Comparison of ENCODE assay signal across 1 cellular context in the genomic region with DNA sequence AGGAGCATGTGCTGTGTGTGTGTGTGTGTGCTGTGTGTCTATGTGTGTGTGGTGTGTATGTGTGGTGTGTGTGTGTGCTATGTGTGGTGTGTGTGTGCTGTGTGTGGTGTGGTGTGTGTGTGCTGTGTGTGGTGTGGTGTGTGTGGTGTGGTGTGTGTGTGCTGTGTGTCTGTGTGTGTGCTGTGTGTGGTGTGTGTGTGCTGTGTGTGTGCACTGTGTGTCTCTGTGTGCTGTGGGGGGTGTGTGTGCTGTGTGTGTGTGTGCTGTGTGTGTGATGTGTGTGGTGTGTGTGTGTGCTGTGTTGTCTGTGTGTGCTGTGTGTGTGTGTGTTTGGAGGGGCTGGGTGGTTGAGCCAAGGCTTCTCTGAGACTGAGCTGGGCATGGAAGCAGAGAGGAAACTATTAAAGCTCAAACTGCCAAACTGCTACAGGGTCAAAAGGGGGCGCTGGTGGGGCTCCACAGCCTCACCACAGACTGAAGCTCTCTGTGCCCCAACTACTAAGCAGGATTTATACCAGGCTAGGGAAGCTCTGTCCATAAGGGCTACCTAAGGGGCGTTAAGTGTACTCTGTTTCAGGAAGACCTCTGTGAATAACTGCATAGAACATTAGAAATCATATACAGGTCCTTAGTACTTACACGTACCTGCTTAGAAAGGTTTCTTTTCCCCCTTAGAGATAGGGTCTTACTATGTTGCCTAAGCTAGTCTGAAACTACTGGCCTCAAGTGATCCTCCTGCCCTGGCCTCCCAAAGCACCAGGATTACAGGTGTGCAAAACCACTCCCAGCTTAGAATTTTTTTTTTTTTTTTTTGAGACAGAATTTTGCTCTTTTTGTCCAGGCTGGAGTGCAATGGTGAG.
TF ChIP-seq lines count a peak whose summit lies in the region.

No MANE protein-coding gene starts in this region.

TF ChIP-seq in neural cell, 6 proteins besides CTCF, POLR2A, EP300 and RAD21 (continued from another document):
- TF ChIP-seq, protein P1, sequence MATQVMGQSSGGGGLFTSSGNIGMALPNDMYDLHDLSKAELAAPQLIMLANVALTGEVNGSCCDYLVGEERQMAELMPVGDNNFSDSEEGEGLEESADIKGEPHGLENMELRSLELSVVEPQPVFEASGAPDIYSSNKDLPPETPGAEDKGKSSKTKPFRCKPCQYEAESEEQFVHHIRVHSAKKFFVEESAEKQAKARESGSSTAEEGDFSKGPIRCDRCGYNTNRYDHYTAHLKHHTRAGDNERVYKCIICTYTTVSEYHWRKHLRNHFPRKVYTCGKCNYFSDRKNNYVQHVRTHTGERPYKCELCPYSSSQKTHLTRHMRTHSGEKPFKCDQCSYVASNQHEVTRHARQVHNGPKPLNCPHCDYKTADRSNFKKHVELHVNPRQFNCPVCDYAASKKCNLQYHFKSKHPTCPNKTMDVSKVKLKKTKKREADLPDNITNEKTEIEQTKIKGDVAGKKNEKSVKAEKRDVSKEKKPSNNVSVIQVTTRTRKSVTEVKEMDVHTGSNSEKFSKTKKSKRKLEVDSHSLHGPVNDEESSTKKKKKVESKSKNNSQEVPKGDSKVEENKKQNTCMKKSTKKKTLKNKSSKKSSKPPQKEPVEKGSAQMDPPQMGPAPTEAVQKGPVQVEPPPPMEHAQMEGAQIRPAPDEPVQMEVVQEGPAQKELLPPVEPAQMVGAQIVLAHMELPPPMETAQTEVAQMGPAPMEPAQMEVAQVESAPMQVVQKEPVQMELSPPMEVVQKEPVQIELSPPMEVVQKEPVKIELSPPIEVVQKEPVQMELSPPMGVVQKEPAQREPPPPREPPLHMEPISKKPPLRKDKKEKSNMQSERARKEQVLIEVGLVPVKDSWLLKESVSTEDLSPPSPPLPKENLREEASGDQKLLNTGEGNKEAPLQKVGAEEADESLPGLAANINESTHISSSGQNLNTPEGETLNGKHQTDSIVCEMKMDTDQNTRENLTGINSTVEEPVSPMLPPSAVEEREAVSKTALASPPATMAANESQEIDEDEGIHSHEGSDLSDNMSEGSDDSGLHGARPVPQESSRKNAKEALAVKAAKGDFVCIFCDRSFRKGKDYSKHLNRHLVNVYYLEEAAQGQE (IDR thresholded peaks at IDR 0.05; ENCODE audit: borderline replicate concordance): no peak
- TF ChIP-seq TAF1 (IDR thresholded peaks at IDR 0.05; ENCODE audit: low read depth) (no peak), POLR2AphosphoS5 (IDR thresholded peaks at IDR 0.05) (no peak), EZH2 (IDR thresholded peaks at IDR 0.05; ENCODE audit: borderline replicate concordance, insufficient read depth, low read length, poor library complexity, severe bottlenecking) (no peak), MXI1 (conservative IDR thresholded peaks at IDR 0.05; ENCODE audit: poor library complexity, severe bottlenecking) (no peak)
